7 cellular contexts compared by ENCODE assay signal in the genomic region with DNA sequence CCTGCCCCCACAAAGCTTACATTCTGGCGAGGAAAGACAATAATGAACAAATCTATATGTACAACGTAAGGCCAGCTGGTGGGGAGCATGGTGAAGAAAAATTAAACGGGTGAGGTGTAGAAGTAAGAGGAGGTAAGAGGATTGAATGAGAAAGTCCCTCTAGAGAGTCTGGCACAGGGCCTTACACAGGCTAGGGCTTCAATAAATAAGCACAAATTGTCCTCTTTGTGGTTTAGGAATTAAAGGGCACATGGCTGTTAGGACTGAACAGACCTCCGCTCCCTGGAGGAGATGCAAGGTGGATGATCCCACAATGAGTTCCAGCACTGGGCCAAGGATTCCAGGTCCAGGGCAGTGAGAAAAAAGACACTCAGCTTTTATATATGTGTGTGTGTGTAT. TPM values are rescaled to one million over a fixed set of nuclear protein-coding genes. Genes with fewer than 3 reads are reported as not detected.
DNase-seq lines count a peak whose midpoint lies in the region; ATAC-seq and TF ChIP-seq lines count a peak whose summit lies in the region.

No MANE protein-coding gene starts in this region.

- no peaks in the 10 kb centered on the region for H3K36me3 ChIP-seq in HEK293 (ENCODE audit: control insufficient read depth in 2 of 2, insufficient read depth in 1 of 2, low read length in 2 of 2)
- no peaks in the 10 kb centered on the region for H3K36me3 ChIP-seq in skeletal muscle tissue (ENCODE audit: control insufficient read depth in 3 of 3, insufficient read depth in 3 of 3, low read length in 3 of 3)

- DNase-seq in SW480 (ENCODE audit: low spot score) (peak; percentile 62), foreskin keratinocyte (no peak), NK-92 (lab: John Stamatoyannopoulos, UW; ENCODE audit: unreplicated experiment) (no peak), dedifferentiated amniotic fluid mesenchymal stem cell (ENCODE audit: extremely low spot score) (no peak), NCI-H1694 (lab: John Stamatoyannopoulos, UW) (no peak)

- POLR2A ChIA-PET in HEK293 (lab: Yijun Ruan, JAX): interaction anchor here (1.4 kb wide), 1 partner anchor 43 kb away, joined by 11 read pairs; the partner anchor contains the start of gene HAPSTR1

- H3K9me3 ChIP-seq in HEK293 (ENCODE audit: control insufficient read depth, insufficient read depth, low read depth, low read length) (no peaks in the 10 kb centered on the region), skeletal muscle tissue (ENCODE audit: control insufficient read depth in 3 of 3, low read length in 3 of 3) (no peaks in the 10 kb centered on the region)

- H3K27ac ChIP-seq in HEK293 (ENCODE audit: extremely low read depth, low read depth, low read length): no peak overlapping the region; the same call in 1 of the 2 replicates
- no peak overlapping the region for H3K27ac ChIP-seq in foreskin keratinocyte
- peak overlapping the region; percentile 91 for H3K27ac ChIP-seq in skeletal muscle tissue (ENCODE audit: low read depth, low read length)

- peak; percentile 2 for ATAC-seq in foreskin keratinocyte

- CTCF ChIA-PET in HEK293 (lab: Yijun Ruan, JAX): interaction anchor here (1.2 to 2.8 kb wide), 4 partner anchors 10 to 387 kb away, joined by 3 to 10 read pairs (median 6); no protein-coding TSS in a partner anchor

- H3K4me3 ChIP-seq in HEK293 (ENCODE audit: low read depth, low read length): no peak overlapping the region
- peak overlapping the region in 1 of 3 donors; percentile 35 for H3K4me3 ChIP-seq in skeletal muscle tissue (ENCODE audit: low read length in 3 of 3)

- TF ChIP-seq CTCF in HEK293 (tag by site-specific recombination; IDR thresholded peaks at IDR 0.05): no peak
- TF ChIP-seq CTCF in foreskin keratinocyte (conservative IDR thresholded peaks at IDR 0.05): no peak

- peaks cover 6% of the 10 kb centered on the region for H3K4me1 ChIP-seq in HEK293 (ENCODE audit: control insufficient read depth, insufficient read depth, low read length)
- peaks cover 15% of the 10 kb centered on the region for H3K4me1 ChIP-seq in foreskin keratinocyte
- H3K4me1 ChIP-seq in skeletal muscle tissue (ENCODE audit: control insufficient read depth in 3 of 3, insufficient read depth in 3 of 3, low read length in 3 of 3): peaks cover 19 to 22% (median 19%) of the 10 kb centered on the region in 3 donors

- H3K27me3 ChIP-seq in foreskin keratinocyte (no peaks in the 10 kb centered on the region), skeletal muscle tissue (ENCODE audit: control insufficient read depth in 3 of 3, insufficient read depth in 3 of 3, low read length in 3 of 3) (no peaks in the 10 kb centered on the region)

- peak overlapping the region; percentile 28 to 57 (median 33) for H3K9ac ChIP-seq in skeletal muscle tissue (ENCODE audit: low read depth in 1 of 3, low read length in 3 of 3)

TF ChIP-seq in HEK293, 187 proteins besides CTCF, POLR2A, EP300 and RAD21:
- TF ChIP-seq ZNF311 (tag by site-specific recombination; IDR thresholded peaks at IDR 0.05; ENCODE audit: borderline replicate concordance) (no peak), ZNF521 (tag by site-specific recombination; IDR thresholded peaks at IDR 0.05) (no peak), ZNF837 (tag by site-specific recombination; IDR thresholded peaks at IDR 0.05) (no peak), ZNF324 (tag by site-specific recombination; IDR thresholded peaks at IDR 0.05) (no peak)
- TF ChIP-seq, protein P1, sequence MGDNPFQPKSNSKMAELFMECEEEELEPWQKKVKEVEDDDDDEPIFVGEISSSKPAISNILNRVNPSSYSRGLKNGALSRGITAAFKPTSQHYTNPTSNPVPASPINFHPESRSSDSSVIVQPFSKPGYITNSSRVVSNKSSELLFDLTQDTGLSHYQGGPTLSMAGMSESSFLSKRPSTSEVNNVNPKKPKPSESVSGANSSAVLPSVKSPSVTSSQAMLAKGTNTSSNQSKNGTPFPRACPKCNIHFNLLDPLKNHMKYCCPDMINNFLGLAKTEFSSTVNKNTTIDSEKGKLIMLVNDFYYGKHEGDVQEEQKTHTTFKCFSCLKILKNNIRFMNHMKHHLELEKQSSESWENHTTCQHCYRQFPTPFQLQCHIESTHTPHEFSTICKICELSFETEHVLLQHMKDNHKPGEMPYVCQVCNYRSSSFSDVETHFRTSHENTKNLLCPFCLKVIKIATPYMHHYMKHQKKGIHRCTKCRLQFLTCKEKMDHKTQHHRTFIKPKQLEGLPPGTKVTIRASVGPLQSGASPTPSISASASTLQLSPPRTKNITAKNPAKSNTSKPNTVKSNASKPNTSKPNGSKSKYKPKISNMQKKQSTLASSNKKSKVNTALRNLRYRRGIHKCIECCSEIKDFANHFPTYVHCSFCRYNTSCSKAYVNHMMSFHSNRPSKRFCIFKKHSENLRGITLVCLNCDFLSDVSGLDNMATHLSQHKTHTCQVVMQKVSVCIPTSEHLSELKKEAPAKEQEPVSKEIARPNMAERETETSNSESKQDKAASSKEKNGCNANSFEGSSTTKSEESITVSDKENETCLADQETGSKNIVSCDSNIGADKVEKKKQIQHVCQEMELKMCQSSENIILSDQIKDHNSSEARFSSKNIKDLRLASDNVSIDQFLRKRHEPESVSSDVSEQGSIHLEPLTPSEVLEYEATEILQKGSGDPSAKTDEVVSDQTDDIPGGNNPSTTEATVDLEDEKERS (tag by site-specific recombination; IDR thresholded peaks at IDR 0.05): no peak
- TF ChIP-seq, protein P2, sequence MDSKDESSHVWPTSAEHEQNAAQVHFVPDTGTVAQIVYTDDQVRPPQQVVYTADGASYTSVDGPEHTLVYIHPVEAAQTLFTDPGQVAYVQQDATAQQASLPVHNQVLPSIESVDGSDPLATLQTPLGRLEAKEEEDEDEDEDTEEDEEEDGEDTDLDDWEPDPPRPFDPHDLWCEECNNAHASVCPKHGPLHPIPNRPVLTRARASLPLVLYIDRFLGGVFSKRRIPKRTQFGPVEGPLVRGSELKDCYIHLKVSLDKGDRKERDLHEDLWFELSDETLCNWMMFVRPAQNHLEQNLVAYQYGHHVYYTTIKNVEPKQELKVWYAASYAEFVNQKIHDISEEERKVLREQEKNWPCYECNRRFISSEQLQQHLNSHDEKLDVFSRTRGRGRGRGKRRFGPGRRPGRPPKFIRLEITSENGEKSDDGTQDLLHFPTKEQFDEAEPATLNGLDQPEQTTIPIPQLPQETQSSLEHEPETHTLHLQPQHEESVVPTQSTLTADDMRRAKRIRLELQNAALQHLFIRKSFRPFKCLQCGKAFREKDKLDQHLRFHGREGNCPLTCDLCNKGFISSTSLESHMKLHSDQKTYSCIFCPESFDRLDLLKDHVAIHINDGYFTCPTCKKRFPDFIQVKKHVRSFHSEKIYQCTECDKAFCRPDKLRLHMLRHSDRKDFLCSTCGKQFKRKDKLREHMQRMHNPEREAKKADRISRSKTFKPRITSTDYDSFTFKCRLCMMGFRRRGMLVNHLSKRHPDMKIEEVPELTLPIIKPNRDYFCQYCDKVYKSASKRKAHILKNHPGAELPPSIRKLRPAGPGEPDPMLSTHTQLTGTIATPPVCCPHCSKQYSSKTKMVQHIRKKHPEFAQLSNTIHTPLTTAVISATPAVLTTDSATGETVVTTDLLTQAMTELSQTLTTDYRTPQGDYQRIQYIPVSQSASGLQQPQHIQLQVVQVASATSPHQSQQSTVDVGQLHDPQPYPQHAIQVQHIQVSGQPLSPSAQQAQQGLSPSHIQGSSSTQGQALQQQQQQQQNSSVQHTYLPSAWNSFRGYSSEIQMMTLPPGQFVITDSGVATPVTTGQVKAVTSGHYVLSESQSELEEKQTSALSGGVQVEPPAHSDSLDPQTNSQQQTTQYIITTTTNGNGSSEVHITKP (tag by site-specific recombination; IDR thresholded peaks at IDR 0.05): peak; percentile 34

RNA-seq across cellular contexts. Expression of gene HAPSTR1, which starts 43.1 kb away (rescaled TPM):
- 61.3 and 68.2 TPM in 2 replicates for total RNA-seq in foreskin keratinocyte
- 14.3 and 16.4 TPM in 2 replicates for polyA plus RNA-seq in foreskin keratinocyte
- total RNA-seq in skeletal muscle tissue: 51.7 TPM
